ENCODE assay signal across 12 cellular contexts in genomic region chr12:2615665-2616387, GRCh38.
DNase-seq lines count a peak whose midpoint lies in the region; ATAC-seq and TF ChIP-seq lines count a peak whose summit lies in the region.
"Had no signal": no experiment of that assay in that cellular context is flagged by ENCODE, and none has a peak within 500 bp of the region (broad histone marks: within the 10 kb centered on the region; RNA-seq: fewer than 3 reads in every experiment).

No MANE protein-coding gene starts in this region.

- intact Hi-C loops in lower leg skin (cut with DNase I; ENCODE audit: low total_unique reads), result no loop called here

- POLR2A ChIA-PET in HEK293 (lab: Yijun Ruan, JAX), result interaction anchor here (0.5 kb wide), 1 partner anchor 929 kb away, joined by 3 read pairs; no protein-coding TSS in a partner anchor

- no peaks in the 10 kb centered on the region for H3K36me3 ChIP-seq in HEK293 (ENCODE audit: control insufficient read depth in 2 of 2, insufficient read depth in 1 of 2, low read length in 2 of 2)

- TF ChIP-seq POLR2A in lower leg skin (IDR thresholded peaks at IDR 0.05), result no peak

- CTCF ChIA-PET in HEK293 (lab: Yijun Ruan, JAX), result interaction anchor here (0.5 to 1.7 kb wide), 3 partner anchors 10 to 645 kb away, joined by 3 to 5 read pairs (median 4); no protein-coding TSS in a partner anchor

- no peaks in the 10 kb centered on the region for H3K9me3 ChIP-seq in HEK293 (ENCODE audit: control insufficient read depth, insufficient read depth, low read depth, low read length)

- H3K4me3 ChIP-seq in HEK293 (ENCODE audit: low read depth, low read length), result no peak overlapping the region
- no peak overlapping the region for H3K4me3 ChIP-seq in skeletal muscle cell (ENCODE audit: low read depth, low read length)
- no peak overlapping the region for H3K4me3 ChIP-seq in lower leg skin (ENCODE audit: low read depth, poor library complexity, severe bottlenecking)

- no peak overlapping the region for H3K27ac ChIP-seq in HEK293 (ENCODE audit: extremely low read depth, low read depth, low read length)

- DNase-seq in brain pericyte (ENCODE audit: low read depth, low spot score), result peak; percentile 74
- peak; percentile 28 for DNase-seq in iPS-NIHi11 (ENCODE audit: low spot score)
- peak; percentile 32 for DNase-seq in skeletal muscle cell (ENCODE audit: low read depth)
- no peak for DNase-seq in stimulated activated CD4-positive, alpha-beta T cell treated with anti-CD3 and anti-CD28 coated beads, Interleukin-2, amount 100 ng/mL, for 24 hours
- DNase-seq in NCI-H510A (lab: John Stamatoyannopoulos, UW), result no peak
- DNase-seq in lower leg skin (ENCODE audit: low spot score in 2 of 2), result no peak
- DNase-seq: activated naive CD8-positive, alpha-beta T cell treated with anti-CD3 and anti-CD28 coated beads, Interleukin-2, amount 10 ng/mL, durations not matched to agents 7 days and 5 days; CD4-positive, alpha-beta memory T cell; naive B cell; NCI-H2107 had no signal

- WGBS in lower leg skin, 2 donors, result 74 to 77% methylated on average over 13 to 14 of the region's 14 CpGs

- H3K4me1 ChIP-seq in HEK293 (ENCODE audit: control insufficient read depth, insufficient read depth, low read length), result no peaks in the 10 kb centered on the region

- no peak for ATAC-seq in HG02981 (IDR thresholded peaks at IDR 0.05; ENCODE audit: unreplicated experiment)

- TF ChIP-seq CTCF in HEK293 (tag by site-specific recombination; IDR thresholded peaks at IDR 0.05) (no peak), lower leg skin (IDR thresholded peaks at IDR 0.05) (no peak)

TF ChIP-seq in HEK293, 187 proteins besides CTCF, POLR2A, EP300 and RAD21 (continues in another document):
- TF ChIP-seq ZNF175 (tag by site-specific recombination; IDR thresholded peaks at IDR 0.05), result no peak
- TF ChIP-seq PRDM6 (tag by site-specific recombination; IDR thresholded peaks at IDR 0.05), result no peak
- TF ChIP-seq ZNF513 (tag by site-specific recombination; IDR thresholded peaks at IDR 0.05), result no peak
- TF ChIP-seq ZFHX2 (tag by site-specific recombination; conservative IDR thresholded peaks at IDR 0.05), result peak; percentile 63
- no peak for TF ChIP-seq ZNF324 (tag by site-specific recombination; IDR thresholded peaks at IDR 0.05)
- TF ChIP-seq KLF17 (tag by site-specific recombination; IDR thresholded peaks at IDR 0.05), result no peak
- peak; percentile 72 for TF ChIP-seq ATF2 (tag by site-specific recombination; IDR thresholded peaks at IDR 0.05; ENCODE audit: low read depth)
- TF ChIP-seq ZSCAN16 (tag by site-specific recombination; IDR thresholded peaks at IDR 0.05), result no peak
- TF ChIP-seq ZNF510 (tag by site-specific recombination; IDR thresholded peaks at IDR 0.05; ENCODE audit: insufficient replicate concordance), result no peak
- TF ChIP-seq GFI1B (tag by site-specific recombination; IDR thresholded peaks at IDR 0.05), result no peak
- TF ChIP-seq ZNF785 (tag by site-specific recombination; IDR thresholded peaks at IDR 0.05), result no peak
- TF ChIP-seq ZNF624 (tag by site-specific recombination; IDR thresholded peaks at IDR 0.05), result no peak
- no peak for TF ChIP-seq MYNN (tag by site-specific recombination; IDR thresholded peaks at IDR 0.05; ENCODE audit: borderline replicate concordance)
- TF ChIP-seq ZNF394 (tag by site-specific recombination; IDR thresholded peaks at IDR 0.05; ENCODE audit: borderline replicate concordance), result peak; percentile 94
- no peak for TF ChIP-seq ZFP37 (tag by site-specific recombination; IDR thresholded peaks at IDR 0.05)
- no peak for TF ChIP-seq ZNF148 (tag by site-specific recombination; IDR thresholded peaks at IDR 0.05; ENCODE audit: borderline replicate concordance)
- 0 out of 2 replicates have a peak, but pooled peaks have one; percentile 41 for TF ChIP-seq ZBTB21 (tag by site-specific recombination; IDR thresholded peaks at IDR 0.05)
- TF ChIP-seq SP2 (tag by site-specific recombination; IDR thresholded peaks at IDR 0.05), result no peak
- no peak for TF ChIP-seq ZNF266 (tag by site-specific recombination; IDR thresholded peaks at IDR 0.05; ENCODE audit: low read depth)
- TF ChIP-seq ZNF645 (tag by site-specific recombination; IDR thresholded peaks at IDR 0.05), result no peak
- TF ChIP-seq ZNF76 (tag by site-specific recombination; IDR thresholded peaks at IDR 0.05; ENCODE audit: borderline replicate concordance, low read depth), result no peak
- no peak for TF ChIP-seq MZF1 (tag by site-specific recombination; IDR thresholded peaks at IDR 0.05; ENCODE audit: borderline replicate concordance)
- TF ChIP-seq OSR2 (tag by site-specific recombination; IDR thresholded peaks at IDR 0.05), result peak; percentile 69
- TF ChIP-seq KLF1 (tag by site-specific recombination; IDR thresholded peaks at IDR 0.05), result no peak
- no peak for TF ChIP-seq ZNF664 (tag by site-specific recombination; IDR thresholded peaks at IDR 0.05)
- TF ChIP-seq SP7 (tag by site-specific recombination; IDR thresholded peaks at IDR 0.05), result no peak

Comparison
In these comparisons a context has a peak if more than half of its experiments do, and no peak if none do; other contexts are left out.
1. DNase-seq: peak in brain pericyte (single experiment), iPS-NIHi11 (single experiment) and skeletal muscle cell (single experiment); none in stimulated activated CD4-positive, alpha-beta T cell treated with anti-CD3 and anti-CD28 coated beads, Interleukin-2, amount 100 ng/mL, for 24 hours (0 of 2), NCI-H510A (single experiment) and lower leg skin (0 of 2).